28 cellular contexts compared by ENCODE assay signal in genomic region chr2:126671049-126671448, GRCh38.
"Had no signal": no experiment of that assay in that cellular context is flagged by ENCODE, and none has a peak within 500 bp of the region (broad histone marks: within the 10 kb centered on the region; RNA-seq: fewer than 3 reads in every experiment).

No MANE protein-coding gene starts in this region.

- H3K4me1 ChIP-seq: right lobe of liver had no signal

- H3K36me3 ChIP-seq: neutrophil, right lobe of liver, vagina had no signal

- FAIRE-seq: astrocyte, kidney had no signal

- H3K4me3 Mint-ChIP-seq: activated B cell treated with CpG ODN at 0.5 μM for 24 hours; activated CD8-positive, alpha-beta T cell treated with anti-CD3 and anti-CD28 coated beads for 36 hours; activated naive CD8-positive, alpha-beta T cell; activated T-cell treated with anti-CD3 and anti-CD28 coated beads, Interleukin-2, amount 50 U/mL, for 4 hours; natural killer cell treated with Interleukin-12 subunit alpha and Interleukin-12 subunit beta and Interleukin-15 and Interleukin-18, amount 100 ng/mL, for 72 hours; stimulated activated naive CD8-positive, alpha-beta T cell treated with anti-CD3 and anti-CD28 coated beads, Interleukin-15, Interleukin-2, amounts not matched to agents 100 ng/mL and 50 ng/mL, for 24 hours had no signal

- H3K27me3 ChIP-seq: brain microvascular endothelial cell, gastroesophageal sphincter, neutrophil, right lobe of liver, upper lobe of left lung, vagina had no signal

- H3K9me3 Mint-ChIP-seq: stimulated activated naive CD8-positive, alpha-beta T cell treated with anti-CD3 and anti-CD28 coated beads, Interleukin-15, Interleukin-2, amounts not matched to agents 100 ng/mL and 50 ng/mL, for 24 hours had no signal

- H3K27me3 Mint-ChIP-seq: activated B cell treated with CpG ODN at 0.5 μM for 24 hours; activated CD8-positive, alpha-beta T cell treated with anti-CD3 and anti-CD28 coated beads for 36 hours; activated naive CD8-positive, alpha-beta T cell; natural killer cell treated with Interleukin-12 subunit alpha and Interleukin-12 subunit beta and Interleukin-15 and Interleukin-18, amount 100 ng/mL, for 72 hours; stimulated activated naive CD8-positive, alpha-beta T cell treated with anti-CD3 and anti-CD28 coated beads, Interleukin-15, Interleukin-2, amounts not matched to agents 100 ng/mL and 50 ng/mL, for 24 hours had no signal

- H3K27ac ChIP-seq: brain microvascular endothelial cell, neutrophil, right lobe of liver had no signal

- DNase-seq: activated B cell treated with CpG ODN at 0.5 μM for 24 hours; activated CD4-positive, alpha-beta T cell treated with anti-CD3 and anti-CD28 coated beads, Interleukin-2, amount 50 U/mL, for 1 hour; activated CD8-positive, alpha-beta T cell treated with anti-CD3 and anti-CD28 coated beads for 36 hours; activated T-cell treated with anti-CD3 and anti-CD28 coated beads, Interleukin-2, amount 50 U/mL, for 4 hours; amniotic stem cell; brain microvascular endothelial cell; dorsolateral prefrontal cortex; effector memory CD4-positive, alpha-beta T cell; erythroblast; hippocampal formation; kidney; lower lobe of right lung; mesenchymal stem cell; right lobe of liver; stimulated activated CD4-positive, alpha-beta T cell treated with anti-CD3 and anti-CD28 coated beads, Interleukin-2, amount 100 ng/mL, for 48 hours; substantia nigra; T-helper 2 cell; upper lobe of left lung had no signal

- H3K9me3 ChIP-seq: neutrophil, right lobe of liver, vagina had no signal

- ATAC-seq: activated CD8-positive, alpha-beta T cell treated with anti-CD3 and anti-CD28 coated beads for 36 hours; activated T-cell treated with anti-CD3 and anti-CD28 coated beads, Interleukin-2, amount 50 U/mL, for 4 hours; gastroesophageal sphincter; left lobe of liver; lower lobe of right lung; right lobe of liver had no signal

- H3K27ac Mint-ChIP-seq: activated B cell treated with CpG ODN at 0.5 μM for 24 hours; activated T-helper 2 cell treated with anti-CD3 and anti-CD28 coated beads, Interferon-gamma antibody, Interleukin-2, Interleukin-4, amounts not matched to agents 10 μg/mL and 5 μg/mL and 100 μg/mL, durations not matched to agents 14 hours and 24 hours and 36 hours had no signal

- H3K4me3 ChIP-seq: coronary artery, dorsolateral prefrontal cortex, gastroesophageal sphincter, lower lobe of right lung, right lobe of liver, upper lobe of left lung, vagina had no signal
